10 cellular contexts compared by ENCODE assay signal in genomic region chr20:45842169-45842812, GRCh38. TPM values are rescaled to one million over a fixed set of nuclear protein-coding genes. Genes with fewer than 3 reads are reported as not detected.
DNase-seq lines count a peak whose midpoint lies in the region; TF ChIP-seq lines count a peak whose summit lies in the region.
"Had no signal": no experiment of that assay in that cellular context is flagged by ENCODE, and none has a peak within 500 bp of the region (broad histone marks: within the 10 kb centered on the region; RNA-seq: fewer than 3 reads in every experiment).

No MANE protein-coding gene starts in this region.

- DNase-seq in CD14-positive monocyte (ENCODE audit: low spot score) (no peak), HCEC 1CT (peak; percentile 30), amniotic epithelial cell (ENCODE audit: low read depth) (peak; percentile 77), myocyte (ENCODE audit: low read depth) (peak; percentile 54), GDM1 (lab: John Stamatoyannopoulos, UW) (no peak), hippocampal formation (lab: John Stamatoyannopoulos, UW) (no peak), NCI-H2227 treated with DMSO at 0.1 percent for 48 hours (lab: John Stamatoyannopoulos, UW) (no peak), superior temporal gyrus (ENCODE audit: extremely low spot score) (no peak)
- DNase-seq: brain microvascular endothelial cell, T-helper 9 cell had no signal

- intact Hi-C loops in CD14-positive monocyte (cut with micrococcal nuclease) = no loop called here

- no peaks in the 10 kb centered on the region for H3K9me3 Mint-ChIP-seq in CD14-positive monocyte

- H3K36me3 Mint-ChIP-seq in CD14-positive monocyte = peaks cover 53 to 97% of the 10 kb centered on the region in 2 donors

- peaks cover 17% of the 10 kb centered on the region for H3K4me1 Mint-ChIP-seq in CD14-positive monocyte

- H3K27ac Mint-ChIP-seq in CD14-positive monocyte = peak overlapping the region; percentile 49 to 86 (median 80)

- TF ChIP-seq CTCF in CD14-positive monocyte (IDR thresholded peaks at IDR 0.05) = no peak

- no peak overlapping the region for H3K4me3 Mint-ChIP-seq in CD14-positive monocyte

- H3K27me3 Mint-ChIP-seq in CD14-positive monocyte (ENCODE audit: low read depth in 3 of 3) = no peaks in the 10 kb centered on the region

RNA-seq across cellular contexts. Expression of gene SNX21, which starts 8.7 kb away (rescaled TPM):
- polyA plus RNA-seq in CD14-positive monocyte = 10 to 100 TPM; 11.2 to 12.7 TPM
- 131 and 161 TPM in 2 replicates for total RNA-seq in myocyte
- polyA plus RNA-seq in myocyte (2012) = 48.1 TPM

RNA-seq across cellular contexts. Expression of gene ACOT8, which starts 14.9 kb away (rescaled TPM):
- polyA plus RNA-seq in CD14-positive monocyte = 10 to 100 TPM; 40.9 to 52.4 TPM
- 29.8 and 47.2 TPM in 2 replicates for total RNA-seq in myocyte
- polyA plus RNA-seq in myocyte (2012) = 38.6 TPM

RNA-seq across cellular contexts. Expression of gene ZSWIM3, which starts 15.1 kb away (rescaled TPM):
- polyA plus RNA-seq in CD14-positive monocyte = under 1 TPM; 0.29 to 0.64 TPM
- total RNA-seq in myocyte = 4.5 and 4.7 TPM in 2 replicates
- polyA plus RNA-seq in myocyte (2012) = 2.9 TPM

RNA-seq across cellular contexts. Expression of gene TNNC2, which starts 15.2 kb away (rescaled TPM):
- 1 to 10 TPM in 1 of 2 donors, under 1 TPM in 1; 0.71 to 1.2 TPM for polyA plus RNA-seq in CD14-positive monocyte
- 678 and 849 TPM in 2 replicates for total RNA-seq in myocyte
- 383 TPM for polyA plus RNA-seq in myocyte (2012)

RNA-seq across cellular contexts. Expression of gene UBE2C, which starts 29.8 kb away (rescaled TPM):
- polyA plus RNA-seq in CD14-positive monocyte = under 1 TPM in 1 of 2 donors, not detected in 1; 0.58 TPM
- total RNA-seq in myocyte = 1.8 and 2.4 TPM in 2 replicates
- 0.67 TPM for polyA plus RNA-seq in myocyte (2012)

Comparison
In these comparisons a context has a peak if more than half of its experiments do, and no peak if none do; other contexts are left out.
1. DNase-seq: peak in HCEC 1CT (single experiment), amniotic epithelial cell (single experiment) and myocyte (single experiment); none in CD14-positive monocyte (single experiment), GDM1 (single experiment), hippocampal formation (0 of 2), NCI-H2227 treated with DMSO at 0.1 percent for 48 hours (single experiment) and superior temporal gyrus (single experiment).